Comparison of ENCODE assay signal across 16 cellular contexts in the genomic region with DNA sequence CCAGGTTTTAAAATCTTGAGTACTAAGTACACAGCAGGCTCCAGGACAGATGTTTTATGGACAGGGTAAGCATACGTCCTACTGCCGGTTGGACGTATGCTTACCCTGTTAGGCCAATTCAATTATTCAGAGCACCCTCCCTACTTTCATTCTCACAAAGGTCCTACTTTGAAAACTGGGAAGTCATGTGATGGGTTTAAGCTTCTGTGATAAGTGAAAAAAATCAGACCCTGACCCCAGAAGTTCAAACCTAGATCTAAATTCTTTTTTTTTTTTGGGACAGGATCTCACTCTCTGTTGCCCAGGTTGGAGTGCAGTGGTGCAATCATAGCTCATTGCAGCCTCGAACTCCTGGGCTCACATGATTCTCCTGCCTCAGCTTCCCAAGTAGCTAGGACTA.
"Had no signal": no experiment of that assay in that cellular context is flagged by ENCODE, and none has a peak within 500 bp of the region (broad histone marks: within the 10 kb centered on the region; RNA-seq: fewer than 3 reads in every experiment).

No MANE protein-coding gene starts in this region.

- H3K4me3 ChIP-seq: lower lobe of right lung, skin epidermis, suprapubic skin had no signal

- H3K27me3 ChIP-seq: suprapubic skin had no signal

- ATAC-seq: activated T-helper 17 cell treated with anti-CD3 and anti-CD28 coated beads, Interleukin-2, amount 50 U/mL, for 72 hours; esophagus mucosa; lower lobe of right lung had no signal

- H3K9me3 ChIP-seq: lower lobe of right lung, suprapubic skin had no signal

- DNase-seq: activated B cell treated with CpG ODN at 0.5 μM for 24 hours; activated CD4-positive, alpha-beta memory T cell treated with anti-CD3 and anti-CD28 coated beads for 36 hours; activated CD4-positive, alpha-beta T cell treated with anti-CD3 and anti-CD28 coated beads for 4 hours; activated naive CD4-positive, alpha-beta T cell treated with Interleukin-2 at 50 U/mL for 16 hours; cortex of kidney; effector CD4-positive, alpha-beta T cell; immature natural killer cell; kidney glomerular epithelial cell; retina; stimulated activated CD4-positive, alpha-beta T cell treated with anti-CD3 and anti-CD28 coated beads, Interleukin-15, amount 100 ng/mL, for 24 hours; stimulated activated CD4-positive, alpha-beta T cell treated with anti-CD3 and anti-CD28 coated beads, Interleukin-2, amount 100 ng/mL, for 48 hours had no signal

- H3K27ac ChIP-seq: skin epidermis, suprapubic skin had no signal

- H3K36me3 ChIP-seq: lower lobe of right lung, suprapubic skin had no signal
